In the genomic region with DNA sequence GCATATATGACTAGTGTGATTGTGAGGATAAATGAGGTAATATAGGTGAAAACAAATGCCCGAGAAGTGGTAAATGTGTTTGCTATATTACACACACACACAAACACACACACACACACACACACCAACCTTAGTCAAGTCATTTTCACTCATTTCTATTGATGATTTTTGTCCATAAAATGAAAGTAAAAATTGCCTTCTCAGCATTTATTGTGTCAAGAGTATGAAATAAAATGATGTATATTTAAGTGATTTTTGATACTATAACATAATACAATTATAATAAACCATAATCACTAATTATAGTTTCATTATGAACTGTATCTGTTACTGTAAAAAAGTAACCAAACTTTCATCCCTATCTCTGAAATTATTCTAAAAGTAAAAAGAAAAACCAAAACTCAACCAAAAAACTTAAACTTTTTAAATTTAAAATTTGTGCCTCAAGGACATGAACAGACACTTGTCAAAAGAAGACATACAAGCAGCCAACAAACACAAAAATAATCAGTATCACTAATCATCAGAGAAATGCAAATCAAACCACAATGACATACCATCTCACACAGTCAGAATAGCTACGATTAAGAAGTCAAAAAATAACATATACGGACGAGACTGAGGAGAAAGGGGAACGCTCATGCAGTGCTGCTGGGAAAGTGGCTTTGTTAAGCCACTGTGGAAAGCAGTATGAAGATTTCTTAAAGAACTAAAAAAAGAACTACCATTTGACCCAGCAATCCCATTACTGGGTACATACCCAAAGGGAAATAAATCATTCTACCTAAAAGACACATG, we compare ENCODE assay signal across 19 cellular contexts.
DNase-seq lines count a peak whose midpoint lies in the region; ATAC-seq and TF ChIP-seq lines count a peak whose summit lies in the region.
"Had no signal": no experiment of that assay in that cellular context is flagged by ENCODE, and none has a peak within 500 bp of the region (broad histone marks: within the 10 kb centered on the region; RNA-seq: fewer than 3 reads in every experiment).

No MANE protein-coding gene starts in this region.

- TF ChIP-seq CTCF in fibroblast of pulmonary artery (IDR thresholded peaks at IDR 0.05; ENCODE audit: low read length, missing control alignments), result no peak
- no peak for TF ChIP-seq CTCF in coronary artery (IDR thresholded peaks at IDR 0.05)
- no peak for TF ChIP-seq CTCF in right atrium auricular region (IDR thresholded peaks at IDR 0.05)

- H3K27me3 ChIP-seq in right atrium auricular region, result no peaks in the 10 kb centered on the region
- H3K27me3 ChIP-seq: BLaER1 treated with 17β-estradiol and CSF1 and Interleukin-3, amounts not matched to agents 10 nM and 100 nM; MG63 had no signal

- peak; percentile 39 for DNase-seq in M059J (ENCODE audit: low read depth)
- DNase-seq in astrocyte of the hippocampus (ENCODE audit: low read depth, low spot score), result peak; percentile 53
- peak; percentile 1 for DNase-seq in fibroblast of pulmonary artery (ENCODE audit: low read depth)
- no peak for DNase-seq in coronary artery (ENCODE audit: low spot score)
- DNase-seq in right atrium auricular region (ENCODE audit: low spot score), result no peak
- no peak for DNase-seq in dermis blood vessel endothelial cell
- DNase-seq: CD4-positive, alpha-beta memory T cell; DND-41; GM23248; MG63; NCI-H1436 treated with DMSO at 0.1 percent for 48 hours; NCI-H1930; SIG-M5; SK-N-SH had no signal

- no peaks in the 10 kb centered on the region for H3K4me1 ChIP-seq in right atrium auricular region
- H3K4me1 ChIP-seq: BLaER1 treated with 17β-estradiol and CSF1 and Interleukin-3, amounts not matched to agents 10 nM and 100 nM; HAP-1 had no signal

- ATAC-seq in HG03571 (IDR thresholded peaks at IDR 0.05; ENCODE audit: unreplicated experiment), result no peak

- H3K27ac ChIP-seq in coronary artery (no peak overlapping the region), right atrium auricular region (no peak overlapping the region)
- H3K27ac ChIP-seq: BLaER1 treated with 17β-estradiol and CSF1 and Interleukin-3, amounts not matched to agents 10 nM and 100 nM; GM23248; HL-60; KMS-11 had no signal

- no peaks in the 10 kb centered on the region for H3K9me3 ChIP-seq in right atrium auricular region
- H3K9me3 ChIP-seq: BLaER1 treated with 17β-estradiol and CSF1 and Interleukin-3, amounts not matched to agents 10 nM and 100 nM; HAP-1; SK-N-SH had no signal

- H3K36me3 ChIP-seq in right atrium auricular region, result no peaks in the 10 kb centered on the region
- H3K36me3 ChIP-seq: BLaER1 treated with 17β-estradiol and CSF1 and Interleukin-3, amounts not matched to agents 10 nM and 100 nM; HAP-1; MG63 had no signal

- H3K4me3 ChIP-seq in fibroblast of pulmonary artery (replicated peaks; ENCODE audit: low read depth, low read length), result no peak overlapping the region
- H3K4me3 ChIP-seq in coronary artery, result no peak overlapping the region
- H3K4me3 ChIP-seq in right atrium auricular region, result no peak overlapping the region
- H3K4me3 ChIP-seq: BLaER1 treated with 17β-estradiol and CSF1 and Interleukin-3, amounts not matched to agents 10 nM and 100 nM; GM23248; HAP-1; MG63 had no signal

Comparison
In these comparisons a context has a peak if more than half of its experiments do, and no peak if none do; other contexts are left out.
1. DNase-seq: peak in M059J (single experiment), astrocyte of the hippocampus (single experiment) and fibroblast of pulmonary artery (single experiment); none in coronary artery (single experiment), right atrium auricular region (single experiment) and dermis blood vessel endothelial cell (single experiment).